ENCODE assay signal across 8 cellular contexts in the genomic region with DNA sequence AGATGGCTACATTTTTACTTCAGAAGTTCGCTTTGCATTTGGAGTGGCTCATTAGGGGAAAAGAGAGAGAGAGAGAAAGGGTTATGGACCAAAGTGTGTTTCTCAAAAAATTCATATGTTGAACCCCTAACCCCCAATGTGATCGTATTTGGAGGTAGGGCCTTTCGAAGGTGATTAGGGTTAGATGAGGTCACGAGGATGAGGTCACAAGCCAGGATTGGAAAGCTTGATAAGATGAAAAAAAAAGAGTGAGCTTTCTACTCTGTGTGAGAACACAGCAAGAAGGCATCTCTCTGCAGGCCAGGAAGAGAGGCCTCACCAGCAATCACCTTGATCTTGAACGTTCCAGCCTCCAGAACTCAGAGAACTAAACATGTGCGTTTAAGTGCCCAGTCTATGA.
"Had no signal": no experiment of that assay in that cellular context is flagged by ENCODE, and none has a peak within 500 bp of the region (broad histone marks: within the 10 kb centered on the region; RNA-seq: fewer than 3 reads in every experiment).

No MANE protein-coding gene starts in this region.

- H3K4me3 ChIP-seq: HAP-1 had no signal

- H3K27ac ChIP-seq: HL-60 had no signal

- ATAC-seq: HCT116 had no signal

- DNase-seq: GOT3, H7, HFFc6, IMR-90, KBM-7 had no signal

- H3K36me3 ChIP-seq: HAP-1 had no signal

- H3K9me3 ChIP-seq: HAP-1 had no signal
